ENCODE assay signal across 8 cellular contexts in the genomic region with DNA sequence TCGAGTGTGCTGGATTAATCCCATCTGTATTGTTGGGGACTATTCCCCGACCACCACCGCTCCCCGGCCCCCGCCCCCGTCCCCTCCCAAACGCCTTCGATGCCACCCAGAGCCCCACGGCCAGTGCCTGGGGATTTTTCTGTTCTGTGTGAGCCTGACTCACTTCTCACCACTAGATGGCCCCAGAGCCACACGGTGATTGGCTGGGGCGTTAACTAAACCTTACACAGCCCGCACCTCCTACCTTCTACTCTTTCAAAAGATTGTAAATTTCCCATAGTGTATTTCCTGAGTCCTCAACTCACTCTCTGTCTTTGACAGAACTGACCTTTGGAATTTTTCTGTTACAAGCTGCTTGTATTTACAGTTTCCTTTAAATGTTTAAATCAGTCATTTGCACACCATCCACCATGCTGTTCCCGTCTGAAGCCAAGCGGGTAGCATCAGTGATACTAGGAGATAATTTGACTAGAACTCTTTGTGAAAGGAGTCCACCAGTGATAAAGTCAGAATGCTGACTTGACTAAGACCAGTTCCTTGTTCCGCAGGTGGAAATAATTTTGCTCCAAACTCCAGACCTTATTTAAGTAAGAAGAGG.
A peak's percentile ranks its signal among the peaks of the same experiment; 100 is the strongest.
DNase-seq lines count a peak whose midpoint lies in the region; ATAC-seq and TF ChIP-seq lines count a peak whose summit lies in the region.

No MANE protein-coding gene starts in this region.

- H3K9me3 ChIP-seq in PC-3 (ENCODE audit: low read length) (no peaks in the 10 kb centered on the region), neural cell (ENCODE audit: low read length) (no peaks in the 10 kb centered on the region)

- H3K4me3 ChIP-seq in PC-3 (ENCODE audit: low read length): peak overlapping the region; percentile 33
- no peak overlapping the region for H3K4me3 ChIP-seq in neural cell (ENCODE audit: low read length)

- peak; percentile 98 for ATAC-seq in PC-3
- ATAC-seq in stimulated activated naive CD8-positive, alpha-beta T cell treated with anti-CD3 and anti-CD28 coated beads, Interleukin-15, amount 100 ng/mL, for 72 hours: peak; percentile 98
- ATAC-seq in GM19463 (IDR thresholded peaks at IDR 0.05; ENCODE audit: unreplicated experiment): no peak

- H2AFZ ChIP-seq in PC-3 (ENCODE audit: low read length) (peak overlapping the region; percentile 18), neural cell (ENCODE audit: low read depth, low read length) (no peak overlapping the region)

- peak overlapping the region in 1 of 2 donors; percentile 32 for H3K4me3 Mint-ChIP-seq in stimulated activated naive CD8-positive, alpha-beta T cell treated with anti-CD3 and anti-CD28 coated beads, Interleukin-15, amount 100 ng/mL, for 72 hours

- TF ChIP-seq CTCF in PC-3 (conservative IDR thresholded peaks at IDR 0.05; ENCODE audit: low read depth, low read length): peak; percentile 91
- peak; percentile 85 for TF ChIP-seq CTCF in neural cell (IDR thresholded peaks at IDR 0.05; ENCODE audit: poor library complexity, severe bottlenecking)

- peak overlapping the region in 1 of 2 donors; percentile 42 for H3K27ac Mint-ChIP-seq in stimulated activated naive CD8-positive, alpha-beta T cell treated with anti-CD3 and anti-CD28 coated beads, Interleukin-15, amount 100 ng/mL, for 72 hours

- peaks cover 9% of the 10 kb centered on the region for H3K4me1 ChIP-seq in PC-3 (ENCODE audit: insufficient read depth, low read length)

- H3F3A ChIP-seq in PC-3 (ENCODE audit: low read length, unreplicated experiment) (no peaks in the 10 kb centered on the region), neural cell (ENCODE audit: insufficient read depth, low read length, poor library complexity, severe bottlenecking) (no peaks in the 10 kb centered on the region)

- no peaks in the 10 kb centered on the region for H3K79me2 ChIP-seq in PC-3 (ENCODE audit: low read length)
- H3K79me2 ChIP-seq in neural cell (replicated peaks; ENCODE audit: insufficient read depth, low read length): no peaks in the 10 kb centered on the region

- H3K9me3 Mint-ChIP-seq in stimulated activated naive CD8-positive, alpha-beta T cell treated with anti-CD3 and anti-CD28 coated beads, Interleukin-15, amount 100 ng/mL, for 72 hours: no peaks in the 10 kb centered on the region

- H3K27me3 Mint-ChIP-seq in stimulated activated naive CD8-positive, alpha-beta T cell treated with anti-CD3 and anti-CD28 coated beads, Interleukin-15, amount 100 ng/mL, for 72 hours: no peaks in the 10 kb centered on the region

- POLR2A ChIA-PET in PC-3 (lab: Charles Lee; ENCODE audit: unreplicated experiment): no interaction called here

- peak; percentile 94 for TF ChIP-seq RAD21 in neural cell (conservative IDR thresholded peaks at IDR 0.05)

- H4K20me1 ChIP-seq in PC-3 (ENCODE audit: low read length) (no peaks in the 10 kb centered on the region), neural cell (ENCODE audit: insufficient read depth) (no peaks in the 10 kb centered on the region)

- no peak overlapping the region for H3K9ac ChIP-seq in PC-3 (ENCODE audit: low read length)
- H3K9ac ChIP-seq in neural cell (ENCODE audit: low read length): no peak overlapping the region

- H3K36me3 ChIP-seq in PC-3 (ENCODE audit: low read depth, low read length) (no peaks in the 10 kb centered on the region), neural cell (ENCODE audit: insufficient read depth, low read length) (no peaks in the 10 kb centered on the region)

- no TSS peak for BruUV-seq in PC-3 (replicated peaks; lab: Mats Ljungman, UMichigan)

- H3K4me1 Mint-ChIP-seq in stimulated activated naive CD8-positive, alpha-beta T cell treated with anti-CD3 and anti-CD28 coated beads, Interleukin-15, amount 100 ng/mL, for 72 hours: peaks cover 6% of the 10 kb centered on the region

- H3K27ac ChIP-seq in PC-3 (ENCODE audit: low read length) (no peak overlapping the region), neural cell (ENCODE audit: low read length) (no peak overlapping the region)

- H3K4me2 ChIP-seq in PC-3 (ENCODE audit: low read length) (peak overlapping the region; percentile 74), neural cell (ENCODE audit: low read length) (no peak overlapping the region)

- no peaks in the 10 kb centered on the region for H3K27me3 ChIP-seq in PC-3 (ENCODE audit: low read length)
- no peaks in the 10 kb centered on the region for H3K27me3 ChIP-seq in neural cell (ENCODE audit: insufficient read depth, low read depth, low read length)

- TF ChIP-seq EP300 in neural cell (conservative IDR thresholded peaks at IDR 0.05; ENCODE audit: poor library complexity, severe bottlenecking): no peak

- intact Hi-C loops in PC-3 (cut with micrococcal nuclease): loop anchor here (1.0 to 2.0 kb wide), 5 partner anchors 38 to 584 kb away; no protein-coding TSS in a partner anchor

- CTCF ChIA-PET in PC-3 (lab: Charles Lee): interaction anchor here (1.0 to 2.3 kb wide), 8 partner anchors 36 to 376 kb away, joined by 3 to 36 read pairs (median 4); a partner anchor contains a TSS

- H3K9me2 ChIP-seq in PC-3 (replicated peaks; ENCODE audit: low read length) (no peaks in the 10 kb centered on the region), neural cell (ENCODE audit: insufficient read depth, low read length) (no peaks in the 10 kb centered on the region)

- DNase-seq in Daoy (ENCODE audit: low read depth) (peak; percentile 80), KG1 (lab: John Stamatoyannopoulos, UW) (peak; percentile 53), PC-3 (peak; percentile 93), fibroblast of gingiva (ENCODE audit: low read depth) (peak; percentile 57)
- peak; percentile 79 for DNase-seq in activated T-cell treated with anti-CD3 and anti-CD28 coated beads, Interleukin-2, amount 50 U/mL, for 1 hour
- DNase-seq in stimulated activated naive CD8-positive, alpha-beta T cell treated with anti-CD3 and anti-CD28 coated beads, Interleukin-15, amount 100 ng/mL, for 72 hours: peak; percentile 75

TF ChIP-seq in neural cell, 6 proteins besides CTCF, POLR2A, EP300 and RAD21:
- TF ChIP-seq TAF1 (IDR thresholded peaks at IDR 0.05; ENCODE audit: low read depth) (no peak), SMC3 (conservative IDR thresholded peaks at IDR 0.05; ENCODE audit: poor library complexity) (peak; percentile 89), POLR2AphosphoS5 (IDR thresholded peaks at IDR 0.05) (no peak), MXI1 (conservative IDR thresholded peaks at IDR 0.05; ENCODE audit: poor library complexity, severe bottlenecking) (no peak)
TF ChIP-seq in neural cell: peak in this region for 1.
